Comparison of ENCODE assay signal across 8 cellular contexts in the genomic region with DNA sequence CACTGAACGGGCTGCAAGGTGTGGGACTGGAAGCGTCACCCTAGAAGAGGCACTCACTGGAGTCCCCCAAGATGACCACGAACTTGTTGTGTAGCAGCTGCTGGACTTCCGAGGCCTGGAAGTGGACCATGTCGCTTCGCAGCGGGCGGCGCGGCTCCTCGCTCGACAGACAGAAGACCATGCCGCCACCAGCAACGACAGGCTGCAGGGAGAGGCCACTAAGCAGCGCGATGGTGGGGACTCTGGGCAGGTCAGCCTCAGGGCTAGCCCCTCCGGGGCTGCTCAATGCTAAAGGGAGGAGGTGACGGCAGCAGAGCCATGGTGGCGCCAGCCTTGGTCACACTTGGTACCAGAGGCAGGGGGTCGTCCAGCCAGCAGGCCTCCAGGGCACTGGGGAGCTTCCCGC. TPM values are rescaled to one million over a fixed set of nuclear protein-coding genes. Genes with fewer than 3 reads are reported as not detected.
DNase-seq lines count a peak whose midpoint lies in the region; ATAC-seq and TF ChIP-seq lines count a peak whose summit lies in the region.

No MANE protein-coding gene starts in this region.

- H3K36me3 Mint-ChIP-seq in MCF 10A (ENCODE audit: insufficient read depth, unreplicated experiment): peaks cover 13% of the 10 kb centered on the region
- peaks cover 11% of the 10 kb centered on the region for H3K36me3 Mint-ChIP-seq in mesothelial cell of epicardium

- H3K36me3 ChIP-seq in upper lobe of right lung: peaks cover 5% of the 10 kb centered on the region

- no TSS peak for BruUV-seq in MCF 10A (replicated peaks; lab: Mats Ljungman, UMichigan)

- H3K27me3 ChIP-seq in upper lobe of right lung: no peaks in the 10 kb centered on the region

- TF ChIP-seq CTCF in MCF 10A (IDR thresholded peaks at IDR 0.05; ENCODE audit: unreplicated experiment): no peak
- no peak for TF ChIP-seq CTCF in mesothelial cell of epicardium (IDR thresholded peaks at IDR 0.05; ENCODE audit: unreplicated experiment)
- TF ChIP-seq CTCF in upper lobe of right lung (IDR thresholded peaks at IDR 0.05): no peak

- peak overlapping the region; percentile 95 for H3K27ac ChIP-seq in upper lobe of right lung

- intact Hi-C loops in Right ventricle myocardium inferior (cut with DNase I) (loop anchor here (2.0 to 5.0 kb wide), 2 partner anchors 33 to 87 kb away; partner anchors contain the start of gene PTPRA), cardiac septum (cut with DNase I) (loop anchor here (5.0 kb wide), 1 partner anchor 177 kb away; the partner anchor contains the start of gene IDH3B), MCF 10A (cut with micrococcal nuclease) (no loop called here), upper lobe of right lung (cut with DNase I) (no loop called here)

- POLR2A ChIA-PET in MCF 10A (lab: Yijun Ruan, JAX): interaction anchor here (0.6 to 2.7 kb wide), 16 partner anchors 9 to 370 kb away, joined by 3 to 17 read pairs (median 4); partner anchors contain the start of genes IDH3B and NOP56

- peak overlapping the region; percentile 82 for H3K4me3 Mint-ChIP-seq in MCF 10A (ENCODE audit: unreplicated experiment)
- peak overlapping the region; percentile 66 for H3K4me3 Mint-ChIP-seq in mesothelial cell of epicardium

- CTCF ChIA-PET in MCF 10A (lab: Yijun Ruan, JAX): no interaction called here

- peak overlapping the region; percentile 76 for H3K27ac Mint-ChIP-seq in MCF 10A (ENCODE audit: low read depth, unreplicated experiment)
- H3K27ac Mint-ChIP-seq in mesothelial cell of epicardium: peak overlapping the region; percentile 76

- no peaks in the 10 kb centered on the region for H3K9me3 ChIP-seq in upper lobe of right lung

- H3K27me3 Mint-ChIP-seq in MCF 10A (ENCODE audit: insufficient read depth, unreplicated experiment) (no peaks in the 10 kb centered on the region), mesothelial cell of epicardium (ENCODE audit: low read depth) (no peaks in the 10 kb centered on the region)

- H3K4me3 ChIP-seq in upper lobe of right lung: peak overlapping the region; percentile 96

- peaks cover 12% of the 10 kb centered on the region for H3K4me1 Mint-ChIP-seq in MCF 10A (ENCODE audit: insufficient read depth, unreplicated experiment)
- H3K4me1 Mint-ChIP-seq in mesothelial cell of epicardium: peaks cover 18% of the 10 kb centered on the region

- DNase-seq in Right ventricle myocardium inferior (ENCODE audit: missing footprints) (peak; percentile 67), cardiac septum (ENCODE audit: low spot score) (no peak), MCF 10A (ENCODE audit: unreplicated experiment) (no peak), mesothelial cell of epicardium (ENCODE audit: low spot score in 2 of 2, unreplicated experiment in 2 of 2) (no peak), upper lobe of right lung (no peak)

- no peak for ATAC-seq in Right ventricle myocardium inferior
- no peak for ATAC-seq in upper lobe of right lung
- no peak for ATAC-seq in GM18505 (IDR thresholded peaks at IDR 0.05; ENCODE audit: unreplicated experiment)
- ATAC-seq in GM21717 (IDR thresholded peaks at IDR 0.05; ENCODE audit: unreplicated experiment): no peak
- ATAC-seq in HG03520 (IDR thresholded peaks at IDR 0.05; ENCODE audit: unreplicated experiment): no peak

- H3K4me1 ChIP-seq in upper lobe of right lung: peaks cover 16% of the 10 kb centered on the region

- H3K9me3 Mint-ChIP-seq in MCF 10A (ENCODE audit: unreplicated experiment) (no peaks in the 10 kb centered on the region), mesothelial cell of epicardium (no peaks in the 10 kb centered on the region)

- TF ChIP-seq POLR2A in GM18505 (IDR thresholded peaks at IDR 0.05; ENCODE audit: borderline replicate concordance, extremely low read depth, insufficient read depth, insufficient read length): no peak

RNA-seq across cellular contexts. Expression of gene PCED1A, which starts 0.7 kb away (rescaled TPM):
- total RNA-seq in Right ventricle myocardium inferior (10.7 TPM), cardiac septum (12.8 TPM), MCF 10A (2022) (42.1 and 46.4 TPM in 2 replicates), mesothelial cell of epicardium (108 to 113 TPM (median 108 TPM) in 3 replicates), upper lobe of right lung (44.3 TPM)

RNA-seq across cellular contexts. Expression of gene VPS16, which starts 0.8 kb away (rescaled TPM):
- total RNA-seq in Right ventricle myocardium inferior: 18.0 TPM
- 23.3 TPM for total RNA-seq in cardiac septum
- 32.1 and 32.6 TPM in 2 replicates for total RNA-seq in MCF 10A (2022)
- 46.0 to 51.6 TPM (median 47.7 TPM) in 3 replicates for total RNA-seq in mesothelial cell of epicardium
- total RNA-seq in upper lobe of right lung: 34.8 TPM

RNA-seq across cellular contexts. Expression of gene TMEM239, which starts 23.6 kb away (rescaled TPM):
- total RNA-seq in Right ventricle myocardium inferior (not detected), cardiac septum (not detected), MCF 10A (2022) (not detected in 2 replicates), mesothelial cell of epicardium (not detected in 3 replicates), upper lobe of right lung (not detected)

RNA-seq across cellular contexts. Expression of gene C20orf141, which starts 24.9 kb away (rescaled TPM):
- total RNA-seq in Right ventricle myocardium inferior (not detected), cardiac septum (not detected), MCF 10A (2022) (not detected in 2 replicates), mesothelial cell of epicardium (not detected in 3 replicates), upper lobe of right lung (not detected)

RNA-seq across cellular contexts. Expression of gene PTPRA, which starts 33.5 kb away (rescaled TPM):
- total RNA-seq in Right ventricle myocardium inferior (26.5 TPM), cardiac septum (23.5 TPM), MCF 10A (2022) (29.3 TPM in 2 replicates), mesothelial cell of epicardium (62.5 to 67.0 TPM (median 65.2 TPM) in 3 replicates), upper lobe of right lung (69.6 TPM)

Comparison
In these comparisons a context has a peak if more than half of its experiments do, and no peak if none do; other contexts are left out.
1. intact Hi-C loops: an anchor here in Right ventricle myocardium inferior (2.0 to 5.0 kb wide) and cardiac septum (5.0 kb wide); none called in MCF 10A and upper lobe of right lung.